In genomic region chr2:199778655-199779054, GRCh38 we compare ENCODE assay signal across 20 cellular contexts.
"Had no signal": no experiment of that assay in that cellular context is flagged by ENCODE, and none has a peak within 500 bp of the region (broad histone marks: within the 10 kb centered on the region; RNA-seq: fewer than 3 reads in every experiment).

No MANE protein-coding gene starts in this region.

- H3K36me3 Mint-ChIP-seq: naive B cell; stimulated activated memory B cell treated with anti-CD40 and anti-IgM and Interleukin-4, amounts not matched to agents 10 μg/mL and 1 μg/mL and 100 μg/mL, for 72 hours had no signal

- H3K4me3 Mint-ChIP-seq: naive B cell; stimulated activated memory B cell treated with anti-CD40 and anti-IgM and Interleukin-4, amounts not matched to agents 10 μg/mL and 1 μg/mL and 100 μg/mL, for 72 hours; stimulated activated naive CD8-positive, alpha-beta T cell treated with anti-CD3 and anti-CD28 coated beads, Interleukin-15, Interleukin-2, amounts not matched to agents 100 ng/mL and 50 ng/mL, for 24 hours had no signal

- H3K4me1 Mint-ChIP-seq: naive B cell; stimulated activated memory B cell treated with anti-CD40 and anti-IgM and Interleukin-4, amounts not matched to agents 10 μg/mL and 1 μg/mL and 100 μg/mL, for 72 hours had no signal

- H3K27ac Mint-ChIP-seq: naive B cell; stimulated activated memory B cell treated with anti-CD40 and anti-IgM and Interleukin-4, amounts not matched to agents 10 μg/mL and 1 μg/mL and 100 μg/mL, for 72 hours; stimulated activated naive CD8-positive, alpha-beta T cell treated with anti-CD3 and anti-CD28 coated beads, Interleukin-15, Interleukin-2, amounts not matched to agents 100 ng/mL and 50 ng/mL, for 24 hours had no signal

- H3K27me3 ChIP-seq: colonic mucosa, gastrocnemius medialis, heart right ventricle, neutrophil, right lobe of liver, spleen, transverse colon had no signal

- H3K4me3 ChIP-seq: colonic mucosa, gastrocnemius medialis, heart right ventricle, psoas muscle, right lobe of liver, spleen, thoracic aorta, transverse colon had no signal

- ATAC-seq: gastrocnemius medialis; heart right ventricle; psoas muscle; right lobe of liver; stimulated activated memory B cell treated with anti-CD40 and anti-IgM and Interleukin-4, amounts not matched to agents 10 μg/mL and 1 μg/mL and 100 μg/mL, for 72 hours had no signal

- H3K4me1 ChIP-seq: colonic mucosa, gastrocnemius medialis, heart right ventricle, psoas muscle, right lobe of liver, spleen, transverse colon had no signal

- H3K9me3 ChIP-seq: colonic mucosa, gastrocnemius medialis, neutrophil, psoas muscle, right lobe of liver, spleen, thoracic aorta, transverse colon had no signal

- DNase-seq: colonic mucosa; effector CD8-positive, alpha-beta T cell; gastrocnemius medialis; heart right ventricle; hypothalamus; kidney glomerular epithelial cell; mesendoderm; naive B cell; psoas muscle; retina; right lobe of liver; spleen; stimulated activated CD4-positive, alpha-beta T cell treated with anti-CD3 and anti-CD28 coated beads, Interleukin-15, amount 100 ng/mL, for 24 hours; stimulated activated CD4-positive, alpha-beta T cell treated with anti-CD3 and anti-CD28 coated beads, Interleukin-1b, Interleukin-23, amount 100 ng/mL, for 48 hours; stimulated activated CD4-positive, alpha-beta T cell treated with anti-CD3 and anti-CD28 coated beads, Interleukin-4, amount 100 ng/mL, for 24 hours; transverse colon had no signal

- H3K9me3 Mint-ChIP-seq: naive B cell; stimulated activated naive CD8-positive, alpha-beta T cell treated with anti-CD3 and anti-CD28 coated beads, Interleukin-15, Interleukin-2, amounts not matched to agents 100 ng/mL and 50 ng/mL, for 24 hours had no signal

- H3K27ac ChIP-seq: colonic mucosa, gastrocnemius medialis, heart right ventricle, neutrophil, psoas muscle, right lobe of liver, spleen, thoracic aorta, transverse colon had no signal

- H3K27me3 Mint-ChIP-seq: naive B cell; stimulated activated memory B cell treated with anti-CD40 and anti-IgM and Interleukin-4, amounts not matched to agents 10 μg/mL and 1 μg/mL and 100 μg/mL, for 72 hours; stimulated activated naive CD8-positive, alpha-beta T cell treated with anti-CD3 and anti-CD28 coated beads, Interleukin-15, Interleukin-2, amounts not matched to agents 100 ng/mL and 50 ng/mL, for 24 hours had no signal

- H3K36me3 ChIP-seq: colonic mucosa, gastrocnemius medialis, heart right ventricle, neutrophil, right lobe of liver, spleen, thoracic aorta, transverse colon had no signal
